22 cellular contexts compared by ENCODE assay signal in the genomic region with DNA sequence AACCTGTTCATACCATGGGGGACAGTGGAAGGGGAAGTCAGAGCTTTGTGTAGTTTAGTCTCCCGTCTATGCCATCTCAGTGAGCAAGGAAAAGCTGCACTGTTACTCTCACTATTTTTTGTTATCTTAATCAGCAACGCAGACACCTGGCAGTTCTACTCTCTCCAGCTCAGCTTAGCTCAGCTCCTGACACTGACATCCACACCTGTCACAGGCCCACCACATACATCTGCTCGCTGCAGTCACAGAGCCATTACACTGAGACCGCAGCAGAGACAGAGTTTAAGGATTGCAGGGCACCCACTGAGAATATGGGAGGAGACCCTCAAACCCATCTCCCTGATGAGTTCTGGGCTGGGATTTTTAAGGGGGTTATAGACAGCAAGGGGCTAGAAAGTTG.
"Had no signal": no experiment of that assay in that cellular context is flagged by ENCODE, and none has a peak within 500 bp of the region (broad histone marks: within the 10 kb centered on the region; RNA-seq: fewer than 3 reads in every experiment).

No MANE protein-coding gene starts in this region.

- H2AFZ ChIP-seq: neural progenitor cell had no signal

- H3K27ac Mint-ChIP-seq: activated naive CD4-positive, alpha-beta T cell treated with anti-CD3 and anti-CD28 coated beads, Interleukin-2, amount 50 U/mL, for 72 hours; activated T-cell treated with anti-CD3 and anti-CD28 coated beads, Interleukin-2, amount 50 U/mL, for 72 hours; naive thymus-derived CD4-positive, alpha-beta T cell; neural progenitor cell had no signal

- H3K4me1 Mint-ChIP-seq: naive thymus-derived CD4-positive, alpha-beta T cell had no signal

- H3K9ac ChIP-seq: neural progenitor cell had no signal

- H3K4me1 ChIP-seq: body of pancreas, colonic mucosa, esophagus squamous epithelium, spleen, tibial nerve had no signal

- H3K4me3 Mint-ChIP-seq: activated T-cell treated with anti-CD3 and anti-CD28 coated beads, Interleukin-2, amount 50 U/mL, for 72 hours; naive thymus-derived CD4-positive, alpha-beta T cell; neural progenitor cell had no signal

- H3K36me3 ChIP-seq: colonic mucosa, esophagus squamous epithelium, neural progenitor cell, spleen, tibial nerve had no signal

- H3K36me3 Mint-ChIP-seq: activated naive CD4-positive, alpha-beta T cell treated with anti-CD3 and anti-CD28 coated beads, Interleukin-2, amount 50 U/mL, for 72 hours; naive thymus-derived CD4-positive, alpha-beta T cell; neural progenitor cell had no signal

- H3K27ac ChIP-seq: body of pancreas, colonic mucosa, esophagus squamous epithelium, neural progenitor cell, tibial nerve had no signal

- ATAC-seq: activated naive CD4-positive, alpha-beta T cell treated with anti-CD3 and anti-CD28 coated beads, Interleukin-2, amount 50 U/mL, for 72 hours; activated T-cell treated with anti-CD3 and anti-CD28 coated beads, Interleukin-2, amount 50 U/mL, for 72 hours; body of pancreas; left ventricle myocardium superior; naive thymus-derived CD4-positive, alpha-beta T cell; right cardiac atrium had no signal

- H3K4me2 ChIP-seq: neural progenitor cell had no signal

- H3K9me3 Mint-ChIP-seq: activated naive CD4-positive, alpha-beta T cell treated with anti-CD3 and anti-CD28 coated beads, Interleukin-2, amount 50 U/mL, for 72 hours; activated T-cell treated with anti-CD3 and anti-CD28 coated beads, Interleukin-2, amount 50 U/mL, for 72 hours; neural progenitor cell had no signal

- H3K27me3 ChIP-seq: body of pancreas, colonic mucosa, esophagus squamous epithelium, neural progenitor cell, spleen, tibial nerve had no signal

- DNase-seq: activated CD4-positive, alpha-beta T cell treated with anti-CD3 and anti-CD28 coated beads for 4 hours; activated CD4-positive, alpha-beta T cell treated with anti-CD3 and anti-CD28 coated beads, Interleukin-2, amount 50 U/mL, for 4 hours; activated naive CD4-positive, alpha-beta T cell; activated T-cell treated with anti-CD3 and anti-CD28 coated beads for 4 hours; activated T-cell treated with anti-CD3 and anti-CD28 coated beads, Interleukin-2, amount 50 U/mL, for 72 hours; aorta; body of pancreas; colonic mucosa; effector CD8-positive, alpha-beta T cell; esophagus squamous epithelium; glutamatergic neuron; islet precursor cell; left ventricle myocardium superior; naive thymus-derived CD4-positive, alpha-beta T cell; posterior cingulate gyrus; right cardiac atrium; spleen; stimulated activated CD4-positive, alpha-beta T cell treated with anti-CD3 and anti-CD28 coated beads, Interleukin-2, amount 100 ng/mL, for 48 hours; stimulated activated naive CD4-positive, alpha-beta T cell treated with Interleukin-2 at 50 U/mL for 16 hours had no signal

- H3K4me3 ChIP-seq: body of pancreas, colonic mucosa, esophagus squamous epithelium, neural progenitor cell, spleen, tibial nerve had no signal

- H3K9me3 ChIP-seq: body of pancreas, colonic mucosa, esophagus squamous epithelium, spleen, tibial nerve had no signal
